ENCODE assay signal across 8 cellular contexts in genomic region chr12:2003676-2004112, GRCh38. TPM values are rescaled to one million over a fixed set of nuclear protein-coding genes. Genes with fewer than 3 reads are reported as not detected.
DNase-seq lines count a peak whose midpoint lies in the region; ATAC-seq and FAIRE-seq lines count a peak whose summit lies in the region.

No MANE protein-coding gene starts in this region.

- H3K27me3 Mint-ChIP-seq in activated naive CD8-positive, alpha-beta T cell treated with anti-CD3 and anti-CD28 coated beads, Interleukin-2, amount 50 U/mL, for 24 hours, result no peaks in the 10 kb centered on the region

- H3K27ac ChIP-seq in iPS DF 6.9 (ENCODE audit: low read length) (no peak overlapping the region), small intestine (ENCODE audit: low read depth in 1 of 2, low read length in 1 of 2) (peak overlapping the region; percentile 75 to 94)

- H3K27me3 ChIP-seq in iPS DF 6.9 (ENCODE audit: control insufficient read depth, insufficient read depth, low read length), result no peaks in the 10 kb centered on the region
- H3K27me3 ChIP-seq in small intestine (ENCODE audit: control insufficient read depth in 2 of 2, insufficient read depth in 2 of 2, low read length in 2 of 2), result no peaks in the 10 kb centered on the region

- H3K4me1 ChIP-seq in iPS DF 6.9 (ENCODE audit: control insufficient read depth, insufficient read depth, low read length) (no peaks in the 10 kb centered on the region), small intestine (ENCODE audit: control insufficient read depth in 2 of 2, insufficient read depth in 1 of 2, low read depth in 1 of 2, low read length in 1 of 2) (peaks cover 1 to 8% of the 10 kb centered on the region in 2 donors)

- FAIRE-seq in small intestine (lab: Jason Lieb, UNC), result no peak

- peaks cover 20% of the 10 kb centered on the region for H3K4me1 Mint-ChIP-seq in activated naive CD8-positive, alpha-beta T cell treated with anti-CD3 and anti-CD28 coated beads, Interleukin-2, amount 50 U/mL, for 24 hours

- peak; percentile 18 for DNase-seq in A172 (ENCODE audit: low spot score)
- DNase-seq in activated naive CD8-positive, alpha-beta T cell treated with anti-CD3 and anti-CD28 coated beads, Interleukin-2, amount 50 U/mL, for 24 hours, result no peak
- DNase-seq in iPS DF 6.9 (ENCODE audit: low read depth, low spot score), result no peak
- DNase-seq in small intestine, result no peak
- DNase-seq in DMS114 treated with DMSO at 0.1 percent for 48 hours (lab: John Stamatoyannopoulos, UW; ENCODE audit: unreplicated experiment), result no peak
- DNase-seq in KBM-7, result no peak

- H3K36me3 Mint-ChIP-seq in activated naive CD8-positive, alpha-beta T cell treated with anti-CD3 and anti-CD28 coated beads, Interleukin-2, amount 50 U/mL, for 24 hours (ENCODE audit: low read depth), result no peaks in the 10 kb centered on the region

- no peaks in the 10 kb centered on the region for H3K9me3 Mint-ChIP-seq in activated naive CD8-positive, alpha-beta T cell treated with anti-CD3 and anti-CD28 coated beads, Interleukin-2, amount 50 U/mL, for 24 hours

- no CpG with 5 or more reads among the region's 13 CpGs for WGBS in iPS DF 6.9 (ENCODE audit: insufficient coverage, insufficient read length)
- WGBS in small intestine, 3 donors, result 0 to 1% (median 1%) methylated on average over 13 of the region's 13 CpGs

- in situ Hi-C loops in KBM-7 (cut with MboI; ENCODE audit: low pct_unique_long_range_greater_than_20kb, low sequenced_read_pairs), result no loop called here

- ATAC-seq in GM18867 (IDR thresholded peaks at IDR 0.05; ENCODE audit: unreplicated experiment) (peak; percentile 13), HG03520 (IDR thresholded peaks at IDR 0.05; ENCODE audit: unreplicated experiment) (peak; percentile 10)
- peak; percentile 9 for ATAC-seq in activated naive CD8-positive, alpha-beta T cell treated with anti-CD3 and anti-CD28 coated beads, Interleukin-2, amount 50 U/mL, for 24 hours

- no peaks in the 10 kb centered on the region for H3K36me3 ChIP-seq in iPS DF 6.9 (ENCODE audit: control insufficient read depth, insufficient read depth, low read length)
- no peaks in the 10 kb centered on the region for H3K36me3 ChIP-seq in small intestine (ENCODE audit: control insufficient read depth in 2 of 2, insufficient read depth in 2 of 2, low read length in 2 of 2)

- H3K4me3 Mint-ChIP-seq in activated naive CD8-positive, alpha-beta T cell treated with anti-CD3 and anti-CD28 coated beads, Interleukin-2, amount 50 U/mL, for 24 hours, result peak overlapping the region; percentile 94

- H3K4me3 ChIP-seq in iPS DF 6.9 (ENCODE audit: low read length) (peak overlapping the region; percentile 83; the same call in 1 of the 2 replicates), small intestine (ENCODE audit: low read depth in 1 of 2, low read length in 2 of 2) (peak overlapping the region; percentile 89 to 90)

- no peaks in the 10 kb centered on the region for H3K9me3 ChIP-seq in iPS DF 6.9 (ENCODE audit: control insufficient read depth, insufficient read depth, low read length)
- H3K9me3 ChIP-seq in small intestine (ENCODE audit: control insufficient read depth, low read depth), result no peaks in the 10 kb centered on the region

- H3K27ac Mint-ChIP-seq in activated naive CD8-positive, alpha-beta T cell treated with anti-CD3 and anti-CD28 coated beads, Interleukin-2, amount 50 U/mL, for 24 hours, result peak overlapping the region; percentile 98

RNA-seq across cellular contexts. Expression of gene DCP1B, which starts 0.6 kb away (rescaled TPM):
- total RNA-seq in A172 (2014; rRNA removed; shearing (Covaris generic)), result 4.9 and 9.6 TPM in 2 replicates
- polyA plus RNA-seq in small intestine, result 1 to 10 TPM; 4.5 to 7.9 (median 7.8) TPM

RNA-seq across cellular contexts. Expression of gene CACNA1C, which starts 49.1 kb away (rescaled TPM):
- 0.05 and 0.22 TPM in 2 replicates for total RNA-seq in A172 (2014; rRNA removed; shearing (Covaris generic))
- polyA plus RNA-seq in small intestine, result 1 to 10 TPM in 2 of 3 donors, under 1 TPM in 1; 0.67 to 2.5 (median 1.6) TPM
